In genomic region chr5:7668627-7669026, GRCh38 we compare ENCODE assay signal across 27 cellular contexts.
"Had no signal": no experiment of that assay in that cellular context is flagged by ENCODE, and none has a peak within 500 bp of the region (broad histone marks: within the 10 kb centered on the region; RNA-seq: fewer than 3 reads in every experiment).

No MANE protein-coding gene starts in this region.

- H3K4me1 ChIP-seq: esophagus muscularis mucosa, heart left ventricle had no signal

- ATAC-seq: activated CD4-positive, alpha-beta T cell treated with anti-CD3 and anti-CD28 coated beads for 36 hours; activated CD8-positive, alpha-beta memory T cell treated with anti-CD3 and anti-CD28 coated beads, Interleukin-2, amount 10 ng/mL, durations not matched to agents 7 days and 5 days; activated CD8-positive, alpha-beta T cell treated with anti-CD3 and anti-CD28 coated beads, Interleukin-2, amount 10 ng/mL, durations not matched to agents 7 days and 5 days; activated T-cell treated with anti-CD3 and anti-CD28 coated beads, Interleukin-2, amount 50 U/mL, for 72 hours; effector memory CD8-positive, alpha-beta T cell; heart left ventricle; T-helper 17 cell had no signal

- H3K36me3 ChIP-seq: brain microvascular endothelial cell, esophagus muscularis mucosa, heart left ventricle had no signal

- H3K9me3 ChIP-seq: esophagus muscularis mucosa, heart left ventricle had no signal

- DNase-seq: activated CD4-positive, alpha-beta memory T cell treated with anti-CD3 and anti-CD28 coated beads for 36 hours; activated CD4-positive, alpha-beta T cell treated with anti-CD3 and anti-CD28 coated beads for 36 hours; activated CD4-positive, alpha-beta T cell treated with anti-CD3 and anti-CD28 coated beads, Interleukin-2, amount 10 ng/mL, durations not matched to agents 24 days and 14 days; activated CD4-positive, CD25-positive, alpha-beta regulatory T cell; activated CD4-positive, CD25-positive, alpha-beta regulatory T cell treated with anti-CD3 and anti-CD28 coated beads, Interleukin-2, amount 50 U/mL, for 72 hours; activated CD8-positive, alpha-beta memory T cell treated with anti-CD3 and anti-CD28 coated beads, Interleukin-2, amount 10 ng/mL, durations not matched to agents 7 days and 5 days; activated CD8-positive, alpha-beta memory T cell treated with anti-CD3 and anti-CD28 coated beads, Interleukin-2, amount 50 U/mL, for 4 hours; activated CD8-positive, alpha-beta T cell treated with anti-CD3 and anti-CD28 coated beads, Interleukin-2, amount 10 ng/mL, durations not matched to agents 7 days and 5 days; activated gamma-delta T cell; activated naive CD4-positive, alpha-beta T cell; activated naive CD4-positive, alpha-beta T cell treated with anti-CD3 and anti-CD28 coated beads, Interleukin-2, amount 50 U/mL, for 16 hours; activated T-cell treated with anti-CD3 and anti-CD28 coated beads for 4 hours; activated T-cell treated with anti-CD3 and anti-CD28 coated beads, Interleukin-2, amount 50 U/mL, for 24 hours; activated T-cell treated with anti-CD3 and anti-CD28 coated beads, Interleukin-2, amount 50 U/mL, for 72 hours; amniotic stem cell; anterior cingulate cortex; brain microvascular endothelial cell; cortex of kidney; dermis blood vessel endothelial cell; effector CD4-positive, alpha-beta T cell; effector memory CD8-positive, alpha-beta T cell; erythroblast; glutamatergic neuron; heart left ventricle; T-helper 1 cell; T-helper 17 cell had no signal

- H3K4me3 ChIP-seq: esophagus muscularis mucosa, heart left ventricle had no signal

- H3K27me3 ChIP-seq: brain microvascular endothelial cell, esophagus muscularis mucosa, heart left ventricle had no signal

- H3K27ac ChIP-seq: brain microvascular endothelial cell, esophagus muscularis mucosa, heart left ventricle had no signal
